Comparison of ENCODE assay signal across 20 cellular contexts in genomic region chr4:100302061-100303026, GRCh38.
DNase-seq lines count a peak whose midpoint lies in the region; ATAC-seq and TF ChIP-seq lines count a peak whose summit lies in the region.
"Had no signal": no experiment of that assay in that cellular context is flagged by ENCODE, and none has a peak within 500 bp of the region (broad histone marks: within the 10 kb centered on the region; RNA-seq: fewer than 3 reads in every experiment).

No MANE protein-coding gene starts in this region.

- intact Hi-C loops in ascending aorta (cut with DNase I) (no loop called here), sciatic nerve (cut with DNase I) (no loop called here), prostate gland (cut with DNase I) (no loop called here)

- peak; percentile 88 for ATAC-seq in sciatic nerve

- TF ChIP-seq CTCF in ascending aorta (IDR thresholded peaks at IDR 0.05) (no peak), coronary artery (IDR thresholded peaks at IDR 0.05) (no peak), prostate gland (IDR thresholded peaks at IDR 0.05) (no peak)

- peak overlapping the region; percentile 46 to 70 for H3K27ac ChIP-seq in ascending aorta
- peak overlapping the region; percentile 32 to 52 for H3K27ac ChIP-seq in coronary artery
- H3K27ac ChIP-seq in prostate gland = no peak overlapping the region

- no peak for TF ChIP-seq POLR2A in prostate gland (IDR thresholded peaks at IDR 0.05)

- H3K4me3 ChIP-seq in ascending aorta = no peak overlapping the region
- H3K4me3 ChIP-seq in coronary artery = no peak overlapping the region
- H3K4me3 ChIP-seq in prostate gland = no peak overlapping the region
- H3K4me3 ChIP-seq: MG63 had no signal

- H3K9me3 ChIP-seq in ascending aorta (no peaks in the 10 kb centered on the region), prostate gland (no peaks in the 10 kb centered on the region)
- H3K9me3 ChIP-seq: MG63 had no signal

- DNase-seq in H4 (ENCODE audit: low spot score) = peak; percentile 45
- DNase-seq in ascending aorta (ENCODE audit: low spot score in 2 of 2) = no peak
- no peak for DNase-seq in coronary artery (ENCODE audit: low spot score)
- no peak for DNase-seq in sciatic nerve (ENCODE audit: low spot score)
- no peak for DNase-seq in NCI-H1694 (lab: John Stamatoyannopoulos, UW)
- no peak for DNase-seq in NCI-H1105 (lab: John Stamatoyannopoulos, UW)
- DNase-seq in prostate gland (ENCODE audit: low spot score) = no peak
- no peak for DNase-seq in AG20443 (ENCODE audit: low spot score)
- DNase-seq: CD4-positive, alpha-beta T cell; DMS153; GDM1; GOT3; IMR-90; MG63; NCI-H1092; NCI-H146; NCI-H2081 treated with DMSO at 0.1 percent for 48 hours; NCI-H510A; NCI-H774; SHP77 had no signal

- peaks cover 0 to 22% of the 10 kb centered on the region in 2 donors for H3K4me1 ChIP-seq in ascending aorta
- H3K4me1 ChIP-seq in prostate gland (replicated peaks) = no peaks in the 10 kb centered on the region

- no peaks in the 10 kb centered on the region for H3K36me3 ChIP-seq in ascending aorta
- H3K36me3 ChIP-seq in prostate gland = no peaks in the 10 kb centered on the region
- H3K36me3 ChIP-seq: MG63 had no signal

- WGBS in prostate gland = 80% methylated on average over 9 of the region's 9 CpGs

- H3K27me3 ChIP-seq in ascending aorta (no peaks in the 10 kb centered on the region), prostate gland (replicated peaks; ENCODE audit: insufficient read depth) (no peaks in the 10 kb centered on the region)
- H3K27me3 ChIP-seq: MG63 had no signal

Comparison
In these comparisons a context has a peak if more than half of its experiments do, and no peak if none do; other contexts are left out.
1. H3K27ac ChIP-seq: peak in ascending aorta (2 of 2) and coronary artery (2 of 2); none in prostate gland (0 of 2).